ENCODE assay signal across 3 cellular contexts in the genomic region with DNA sequence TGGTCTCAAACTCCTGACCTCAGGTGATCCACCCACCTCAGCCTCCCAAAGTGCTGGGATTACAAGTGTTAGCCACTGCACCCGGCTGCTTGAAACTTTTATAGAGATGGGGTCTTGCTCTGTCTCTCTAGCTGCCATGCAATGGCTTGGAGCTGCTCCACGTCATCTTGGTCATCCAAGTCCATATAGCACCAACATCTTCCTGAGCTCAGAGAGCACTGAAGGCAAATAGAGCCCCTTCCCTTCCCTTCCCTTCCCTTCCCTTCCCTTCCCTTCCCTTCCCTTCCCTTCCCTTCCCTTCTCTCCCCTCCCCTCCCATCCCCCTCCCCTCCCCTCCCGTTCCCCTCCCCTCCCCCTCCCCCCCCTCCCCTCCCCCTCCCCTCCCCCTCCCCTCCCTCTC. TPM values are rescaled to one million over a fixed set of nuclear protein-coding genes. Genes with fewer than 3 reads are reported as not detected.
"Had no signal": no experiment of that assay in that cellular context is flagged by ENCODE, and none has a peak within 500 bp of the region (broad histone marks: within the 10 kb centered on the region; RNA-seq: fewer than 3 reads in every experiment).

No MANE protein-coding gene starts in this region.

RNA-seq across cellular contexts. Expression of a gene that starts 22.5 kb away (rescaled TPM):
- total RNA-seq: GM23248, GM23338, H7 had no signal
- polyA plus RNA-seq: GM23248, GM23338 had no signal
